In the genomic region with DNA sequence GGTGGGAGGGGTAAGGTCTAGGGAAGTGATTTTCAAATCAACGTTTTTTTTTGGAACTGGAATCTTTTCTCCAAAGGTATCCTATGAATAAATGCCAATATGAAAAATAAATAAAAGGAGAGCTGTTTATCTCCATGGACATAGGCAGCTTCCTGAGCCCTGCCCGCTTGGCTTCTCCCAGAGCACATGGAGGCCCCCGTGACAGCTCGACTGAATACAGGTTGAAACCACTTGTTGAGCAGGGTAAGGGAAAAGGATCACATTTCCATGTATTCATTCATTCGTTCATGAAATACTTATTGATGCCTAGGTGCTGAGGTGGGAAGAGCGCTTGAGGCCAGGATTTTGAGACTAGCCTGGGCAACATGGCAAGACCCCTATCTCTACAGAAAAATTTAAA, we compare ENCODE assay signal across 19 cellular contexts.
"Had no signal": no experiment of that assay in that cellular context is flagged by ENCODE, and none has a peak within 500 bp of the region (broad histone marks: within the 10 kb centered on the region; RNA-seq: fewer than 3 reads in every experiment).

No MANE protein-coding gene starts in this region.

- DNase-seq: effector memory CD4-positive, alpha-beta T cell; foreskin keratinocyte; kidney; left cardiac atrium; left ventricle myocardium inferior; lower lobe of right lung; mesenchymal stem cell; naive B cell; nephron progenitor cell; posterior cingulate gyrus; sigmoid colon; stimulated activated CD4-positive, alpha-beta T cell treated with anti-CD3 and anti-CD28 coated beads, Interleukin-12 subunit alpha, Interleukin-12 subunit beta, amount 100 ng/mL, for 4 hours; stimulated activated naive CD4-positive, alpha-beta T cell; stomach; substantia nigra; transverse colon had no signal

- H3K4me3 Mint-ChIP-seq: naive B cell, nephron progenitor cell had no signal

- ATAC-seq: foreskin keratinocyte, left cardiac atrium had no signal

- H3K27ac Mint-ChIP-seq: nephron progenitor cell had no signal

- H3K27me3 ChIP-seq: foreskin keratinocyte, neutrophil, sigmoid colon, stomach, transverse colon had no signal

- H3K9me3 Mint-ChIP-seq: nephron progenitor cell had no signal

- H3K4me1 Mint-ChIP-seq: naive B cell had no signal

- H3K4me1 ChIP-seq: foreskin keratinocyte, left ventricle myocardium inferior, lower lobe of right lung, sigmoid colon, stomach, transverse colon had no signal

- H3K36me3 Mint-ChIP-seq: naive B cell had no signal

- H3K4me3 ChIP-seq: left ventricle myocardium inferior, lower lobe of right lung, sigmoid colon, skin epidermis, stomach, thoracic aorta, transverse colon had no signal

- H3K9me3 ChIP-seq: left ventricle myocardium inferior, lower lobe of right lung, neutrophil, sigmoid colon, stomach, thoracic aorta, transverse colon had no signal

- H3K27ac ChIP-seq: foreskin keratinocyte, left ventricle myocardium inferior, lower lobe of right lung, neutrophil, sigmoid colon, skin epidermis, stomach, thoracic aorta, transverse colon had no signal

- H3K36me3 ChIP-seq: left ventricle myocardium inferior, lower lobe of right lung, neutrophil, sigmoid colon, stomach, thoracic aorta, transverse colon had no signal
